Comparison of ENCODE assay signal across 8 cellular contexts in the genomic region with DNA sequence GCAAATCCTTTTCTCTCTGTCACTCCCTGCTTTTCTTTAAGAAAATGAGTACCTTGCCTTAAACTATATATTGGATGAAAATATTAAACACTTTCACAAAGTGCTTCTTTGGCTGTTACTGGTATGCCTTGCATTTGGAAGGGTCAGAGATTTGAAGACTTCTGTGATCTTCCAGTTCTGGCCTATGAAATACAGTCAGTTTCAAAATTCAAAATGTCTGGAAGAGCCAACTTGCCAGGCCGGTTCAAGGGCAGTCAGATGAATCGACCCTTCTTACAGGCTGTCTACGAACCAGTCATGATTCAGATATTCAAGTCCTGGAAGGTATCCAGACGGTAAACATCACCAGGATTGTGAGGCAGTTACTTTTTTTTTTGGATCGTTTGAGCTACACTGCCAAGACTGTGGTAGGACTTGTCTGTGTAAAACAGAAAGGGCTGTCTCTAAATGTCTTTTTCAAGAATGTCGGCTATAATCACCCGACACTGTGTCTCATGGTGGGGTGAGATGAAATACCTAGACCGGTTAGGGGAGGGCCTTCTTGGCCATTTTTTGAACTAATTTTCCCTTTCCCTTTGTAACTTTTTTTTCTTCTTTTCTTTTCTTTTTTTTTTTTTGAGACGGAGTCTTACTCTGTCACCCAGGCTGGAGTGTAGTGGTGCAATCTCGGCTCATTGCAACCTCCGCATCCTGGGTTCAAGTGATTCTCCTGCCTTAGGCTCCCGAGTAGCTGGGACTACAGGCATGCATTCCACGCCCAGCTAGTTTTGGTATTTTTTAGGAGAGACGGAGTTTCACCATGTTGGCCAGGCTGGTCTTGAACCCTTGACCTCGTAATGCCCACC. TPM values are rescaled to one million over a fixed set of nuclear protein-coding genes. Genes with fewer than 3 reads are reported as not detected.
DNase-seq lines count a peak whose midpoint lies in the region; TF ChIP-seq lines count a peak whose summit lies in the region.

No MANE protein-coding gene starts in this region.

- DNase-seq in AG08396 (ENCODE audit: low spot score) (peak; percentile 86), HuH-7.5 (ENCODE audit: low spot score) (peak; percentile 71), amniotic epithelial cell (ENCODE audit: low read depth) (peak; percentile 100), right atrium auricular region (ENCODE audit: low spot score) (no peak), activated gamma-delta T cell (lab: John Stamatoyannopoulos, UW) (no peak), occipital lobe (lab: John Stamatoyannopoulos, UW) (no peak)
- DNase-seq in activated CD4-positive, alpha-beta T cell treated with anti-CD3 and anti-CD28 coated beads, Interleukin-2, amount 50 U/mL, for 1 hour: no peak

- no peaks in the 10 kb centered on the region for H3K9me3 ChIP-seq in right atrium auricular region

- peaks cover 21% of the 10 kb centered on the region for H3K36me3 ChIP-seq in right atrium auricular region

- H3K4me1 ChIP-seq in right atrium auricular region: peaks cover 5 to 100% of the 10 kb centered on the region in 2 donors

- H3K27me3 ChIP-seq in right atrium auricular region: no peaks in the 10 kb centered on the region

- TF ChIP-seq CTCF in right atrium auricular region (IDR thresholded peaks at IDR 0.05): no peak

- peak overlapping the region; percentile 97 to 98 for H3K27ac ChIP-seq in right atrium auricular region
- peak overlapping the region; percentile 23 to 99 (median 83) for H3K27ac ChIP-seq in skin epidermis

- H3K4me3 ChIP-seq in right atrium auricular region (peak overlapping the region in 1 of 2 donors; percentile 26), skin epidermis (peak overlapping the region in 1 of 7 experiments; percentile 0)

RNA-seq across cellular contexts. Expression of gene ACTN4, which starts 11.2 kb away (rescaled TPM):
- total RNA-seq in right atrium auricular region: 100 to 1,000 TPM; 115 to 180 TPM
- total RNA-seq in occipital lobe: 53.2 TPM

RNA-seq across cellular contexts. Expression of gene EIF3K, which starts 39.7 kb away (rescaled TPM):
- 100 to 1,000 TPM; 716 to 786 TPM for total RNA-seq in right atrium auricular region
- total RNA-seq in occipital lobe: 149 TPM

RNA-seq across cellular contexts. Expression of gene MAP4K1, which starts 40.9 kb away (rescaled TPM):
- total RNA-seq in right atrium auricular region: 1 to 10 TPM in 1 of 2 donors, under 1 TPM in 1; 0.83 to 4.2 TPM
- total RNA-seq in occipital lobe: 0.16 TPM

Comparison
In these comparisons a context has a peak if more than half of its experiments do, and no peak if none do; other contexts are left out.
1. DNase-seq: peak in AG08396 (single experiment), HuH-7.5 (single experiment) and amniotic epithelial cell (single experiment); none in right atrium auricular region (single experiment), activated CD4-positive, alpha-beta T cell treated with anti-CD3 and anti-CD28 coated beads, Interleukin-2, amount 50 U/mL, for 1 hour (single experiment), activated gamma-delta T cell (single experiment) and occipital lobe (single experiment).